Comparison of ENCODE assay signal across 13 cellular contexts in genomic region chr2:58834404-58834803, GRCh38.
DNase-seq lines count a peak whose midpoint lies in the region; ATAC-seq and TF ChIP-seq lines count a peak whose summit lies in the region.
"Had no signal": no experiment of that assay in that cellular context is flagged by ENCODE, and none has a peak within 500 bp of the region (broad histone marks: within the 10 kb centered on the region; RNA-seq: fewer than 3 reads in every experiment).

No MANE protein-coding gene starts in this region.

- no peak overlapping the region for H3T11ph ChIP-seq in H9 (ENCODE audit: low read length)

- H2AFZ ChIP-seq in H9 (ENCODE audit: low read length) = no peak overlapping the region

- H3K23me2 ChIP-seq in H9 (ENCODE audit: insufficient read length, low read depth, low read length, poor library complexity, severe bottlenecking) = no peaks in the 10 kb centered on the region

- H3K9me3 Mint-ChIP-seq in H9 = no peaks in the 10 kb centered on the region
- peaks cover 5% of the 10 kb centered on the region for H3K9me3 Mint-ChIP-seq in activated CD8-positive, alpha-beta T cell treated with anti-CD3 and anti-CD28 coated beads for 36 hours

- no CpG with 5 or more reads among the region's 3 CpGs for WGBS in H9 (ENCODE audit: extremely low coverage, insufficient read length, low lambda C conversion rate)

- no peaks in the 10 kb centered on the region for H3K27me3 Mint-ChIP-seq in H9 (ENCODE audit: low read depth)
- H3K27me3 Mint-ChIP-seq in activated CD8-positive, alpha-beta T cell treated with anti-CD3 and anti-CD28 coated beads for 36 hours = no peaks in the 10 kb centered on the region
- H3K27me3 Mint-ChIP-seq: IgD-negative memory B cell had no signal

- H3K4me3 Mint-ChIP-seq in H9 = no peak overlapping the region
- H3K4me3 Mint-ChIP-seq in activated CD8-positive, alpha-beta T cell treated with anti-CD3 and anti-CD28 coated beads for 36 hours = no peak overlapping the region
- H3K4me3 Mint-ChIP-seq: IgD-negative memory B cell had no signal

- no peak overlapping the region for H3K4ac ChIP-seq in H9 (ENCODE audit: low read depth, low read length)

- CTCF ChIA-PET in activated CD8-positive, alpha-beta T cell treated with anti-CD3 and anti-CD28 coated beads for 36 hours (lab: Charles Lee) = no interaction called here

- no peak overlapping the region for H4K8ac ChIP-seq in H9 (replicated peaks; ENCODE audit: insufficient read length, low read depth, low read length)

- H4K5ac ChIP-seq in H9 (ENCODE audit: insufficient read length, low read depth, low read length) = no peak overlapping the region

- no peak overlapping the region for H3K4me2 ChIP-seq in H9 (ENCODE audit: insufficient read depth, insufficient read length, low read length)

- no peak overlapping the region for H2BK12ac ChIP-seq in H9 (ENCODE audit: insufficient read length, low read depth, low read length)

- H2BK5ac ChIP-seq in H9 (ENCODE audit: insufficient read length, low read length) = no peak overlapping the region

- no peaks in the 10 kb centered on the region for H3K79me2 ChIP-seq in H9 (ENCODE audit: insufficient read depth, low read length)

- no peak overlapping the region for H3K18ac ChIP-seq in H9 (ENCODE audit: insufficient read length, low read depth, low read length)

- no peak overlapping the region for H3K27ac Mint-ChIP-seq in H9
- no peak overlapping the region for H3K27ac Mint-ChIP-seq in activated CD8-positive, alpha-beta T cell treated with anti-CD3 and anti-CD28 coated beads for 36 hours
- H3K27ac Mint-ChIP-seq: IgD-negative memory B cell had no signal

- no peak overlapping the region for H3K9ac ChIP-seq in H9 (ENCODE audit: extremely low read depth, insufficient read length, low read length)

- TF ChIP-seq CTCF in H9 (conservative IDR thresholded peaks at IDR 0.05) = no peak
- no peak for TF ChIP-seq CTCF in activated CD8-positive, alpha-beta T cell treated with anti-CD3 and anti-CD28 coated beads for 36 hours (IDR thresholded peaks at IDR 0.05)

- no peak overlapping the region for H2BK20ac ChIP-seq in H9 (ENCODE audit: low read depth, low read length, poor library complexity, severe bottlenecking)

- no peaks in the 10 kb centered on the region for H3K79me1 ChIP-seq in H9 (ENCODE audit: insufficient read depth, low read depth, low read length, poor library complexity, severe bottlenecking)

- H3K9me3 ChIP-seq in H9 (ENCODE audit: control insufficient read depth, low read depth, low read length) = no peaks in the 10 kb centered on the region
- H3K9me3 ChIP-seq: thoracic aorta had no signal

- H2BK15ac ChIP-seq in H9 (ENCODE audit: low read depth, low read length) = no peak overlapping the region

- no peak overlapping the region for H3K23ac ChIP-seq in H9 (ENCODE audit: insufficient read length, low read depth, low read length)

- peak; percentile 55 for DNase-seq in AG20443 (ENCODE audit: low spot score)
- peak; percentile 64 for DNase-seq in H9
- DNase-seq in activated CD8-positive, alpha-beta T cell treated with anti-CD3 and anti-CD28 coated beads for 36 hours = peak; percentile 18
- DNase-seq in iris pigment epithelial cell (ENCODE audit: low read depth) = peak; percentile 21
- DNase-seq in NCI-H2171 treated with DMSO at 0.1 percent for 48 hours (lab: John Stamatoyannopoulos, UW) = no peak
- no peak for DNase-seq in activated naive CD4-positive, alpha-beta T cell treated with Interleukin-2 at 50 U/mL for 16 hours
- DNase-seq: activated naive CD4-positive, alpha-beta T cell treated with anti-CD3 and anti-CD28 coated beads, Interleukin-2, amount 50 U/mL, for 16 hours had no signal

- intact Hi-C loops in activated CD8-positive, alpha-beta T cell treated with anti-CD3 and anti-CD28 coated beads for 36 hours (cut with micrococcal nuclease) = no loop called here

- H2AK5ac ChIP-seq in H9 (ENCODE audit: insufficient read length, low read length) = no peak overlapping the region

- peaks cover 9% of the 10 kb centered on the region; the same call in 1 of the 2 replicates for H3K4me1 ChIP-seq in H9 (ENCODE audit: insufficient read depth, low read length)

- no peaks in the 10 kb centered on the region for H4K20me1 ChIP-seq in H9 (ENCODE audit: control insufficient read depth, insufficient read depth, insufficient read length)

- H3K14ac ChIP-seq in H9 (ENCODE audit: insufficient read depth, low read length) = no peak overlapping the region

- H3K36me3 Mint-ChIP-seq in H9 (ENCODE audit: insufficient read depth in 1 of 3, low read depth in 3 of 3) = no peaks in the 10 kb centered on the region
- no peaks in the 10 kb centered on the region for H3K36me3 Mint-ChIP-seq in activated CD8-positive, alpha-beta T cell treated with anti-CD3 and anti-CD28 coated beads for 36 hours (ENCODE audit: low read depth)
- H3K36me3 Mint-ChIP-seq: IgD-negative memory B cell had no signal

- H3K56ac ChIP-seq in H9 (ENCODE audit: insufficient read length, low read depth, low read length) = no peak overlapping the region

- no peak overlapping the region for H3K27ac ChIP-seq in H9 (ENCODE audit: insufficient read length, low read depth, low read length)
- H3K27ac ChIP-seq: SK-N-MC, skin epidermis, thoracic aorta had no signal

- H3K4me1 Mint-ChIP-seq in H9 = peaks cover 12 to 13% of the 10 kb centered on the region in 2 experiments
- no peaks in the 10 kb centered on the region for H3K4me1 Mint-ChIP-seq in activated CD8-positive, alpha-beta T cell treated with anti-CD3 and anti-CD28 coated beads for 36 hours (ENCODE audit: low read depth)
- H3K4me1 Mint-ChIP-seq: IgD-negative memory B cell had no signal

- no peaks in the 10 kb centered on the region for H3K27me3 ChIP-seq in H9 (ENCODE audit: insufficient read depth, low read length)

- no peak overlapping the region for H2BK120ac ChIP-seq in H9 (ENCODE audit: low read depth, low read length, poor library complexity, severe bottlenecking)

- no peak for ATAC-seq in activated CD8-positive, alpha-beta T cell treated with anti-CD3 and anti-CD28 coated beads for 36 hours
- no peak for ATAC-seq in GM19467 (IDR thresholded peaks at IDR 0.05; ENCODE audit: unreplicated experiment)
- no peak for ATAC-seq in HG02798 (IDR thresholded peaks at IDR 0.05; ENCODE audit: poor library complexity, unreplicated experiment)

- POLR2A ChIA-PET in activated CD8-positive, alpha-beta T cell treated with anti-CD3 and anti-CD28 coated beads for 36 hours (lab: Charles Lee) = no interaction called here

- no peak overlapping the region for H4K91ac ChIP-seq in H9 (ENCODE audit: insufficient read length, low read depth, low read length)

Comparison
In these comparisons a context has a peak if more than half of its experiments do, and no peak if none do; other contexts are left out.
1. DNase-seq: peak in AG20443 (single experiment), H9 (single experiment), activated CD8-positive, alpha-beta T cell treated with anti-CD3 and anti-CD28 coated beads for 36 hours (single experiment) and iris pigment epithelial cell (single experiment); none in NCI-H2171 treated with DMSO at 0.1 percent for 48 hours (single experiment) and activated naive CD4-positive, alpha-beta T cell treated with Interleukin-2 at 50 U/mL for 16 hours (single experiment).